ENCODE assay signal across 16 cellular contexts in genomic region chr7:41930538-41931262, GRCh38.
DNase-seq lines count a peak whose midpoint lies in the region; ATAC-seq and TF ChIP-seq lines count a peak whose summit lies in the region.
"Had no signal": no experiment of that assay in that cellular context is flagged by ENCODE, and none has a peak within 500 bp of the region (broad histone marks: within the 10 kb centered on the region; RNA-seq: fewer than 3 reads in every experiment).

No MANE protein-coding gene starts in this region.

- no peaks in the 10 kb centered on the region for H3K27me3 ChIP-seq in ACC112 (ENCODE audit: insufficient read depth, low read length)
- H3K27me3 ChIP-seq: ascending aorta, neutrophil had no signal

- DNase-seq in MV-4-11 (lab: John Stamatoyannopoulos, UW) (peak; percentile 15), epithelial cell of proximal tubule (ENCODE audit: low read depth) (peak; percentile 65), left ventricle myocardium superior (no peak), NCI-H1436 treated with DMSO at 0.1 percent for 48 hours (lab: John Stamatoyannopoulos, UW) (no peak), putamen (ENCODE audit: low spot score) (no peak)
- DNase-seq: activated CD4-positive, alpha-beta T cell treated with anti-CD3 and anti-CD28 coated beads for 48 hours; endodermal cell; hippocampal formation; T-helper 1 cell had no signal

- H3K79me2 ChIP-seq in ACC112 (ENCODE audit: control insufficient read depth, insufficient read depth, low read length, unreplicated experiment), result no peaks in the 10 kb centered on the region

- H2AFZ ChIP-seq in ACC112 (ENCODE audit: low read length, unreplicated experiment), result peak overlapping the region; percentile 36

- H3K4me3 ChIP-seq in ACC112 (ENCODE audit: low read depth, low read length) (no peak overlapping the region), epithelial cell of proximal tubule (ENCODE audit: low read depth, low read length) (no peak overlapping the region)
- H3K4me3 ChIP-seq: ascending aorta, lung, smooth muscle cell had no signal

- no peak overlapping the region for H3K27ac ChIP-seq in ACC112 (ENCODE audit: low read depth, low read length)
- H3K27ac ChIP-seq: ascending aorta, neutrophil had no signal

- intact Hi-C loops in left ventricle myocardium superior (cut with micrococcal nuclease), result no loop called here

- no peaks in the 10 kb centered on the region for H3K4me1 ChIP-seq in ACC112 (ENCODE audit: control insufficient read depth, insufficient read depth, low read length, unreplicated experiment)
- H3K4me1 ChIP-seq: ascending aorta had no signal

- ATAC-seq in GM19397 (IDR thresholded peaks at IDR 0.05; ENCODE audit: unreplicated experiment), result peak; percentile 57
- ATAC-seq in left ventricle myocardium superior, result no peak
- ATAC-seq in HG02840 (IDR thresholded peaks at IDR 0.05; ENCODE audit: low FRiP score, unreplicated experiment), result no peak

- H3K36me3 ChIP-seq in ACC112 (ENCODE audit: insufficient read depth, low read length), result no peaks in the 10 kb centered on the region
- H3K36me3 ChIP-seq: ascending aorta, neutrophil had no signal

- no peak for TF ChIP-seq CTCF in epithelial cell of proximal tubule (conservative IDR thresholded peaks at IDR 0.05; ENCODE audit: low read depth, low read length)

Comparison
In these comparisons a context has a peak if more than half of its experiments do, and no peak if none do; other contexts are left out.
1. DNase-seq: peak in MV-4-11 (single experiment) and epithelial cell of proximal tubule (single experiment); none in left ventricle myocardium superior (single experiment), NCI-H1436 treated with DMSO at 0.1 percent for 48 hours (single experiment) and putamen (single experiment).